ENCODE assay signal across 2 cellular contexts in the genomic region with DNA sequence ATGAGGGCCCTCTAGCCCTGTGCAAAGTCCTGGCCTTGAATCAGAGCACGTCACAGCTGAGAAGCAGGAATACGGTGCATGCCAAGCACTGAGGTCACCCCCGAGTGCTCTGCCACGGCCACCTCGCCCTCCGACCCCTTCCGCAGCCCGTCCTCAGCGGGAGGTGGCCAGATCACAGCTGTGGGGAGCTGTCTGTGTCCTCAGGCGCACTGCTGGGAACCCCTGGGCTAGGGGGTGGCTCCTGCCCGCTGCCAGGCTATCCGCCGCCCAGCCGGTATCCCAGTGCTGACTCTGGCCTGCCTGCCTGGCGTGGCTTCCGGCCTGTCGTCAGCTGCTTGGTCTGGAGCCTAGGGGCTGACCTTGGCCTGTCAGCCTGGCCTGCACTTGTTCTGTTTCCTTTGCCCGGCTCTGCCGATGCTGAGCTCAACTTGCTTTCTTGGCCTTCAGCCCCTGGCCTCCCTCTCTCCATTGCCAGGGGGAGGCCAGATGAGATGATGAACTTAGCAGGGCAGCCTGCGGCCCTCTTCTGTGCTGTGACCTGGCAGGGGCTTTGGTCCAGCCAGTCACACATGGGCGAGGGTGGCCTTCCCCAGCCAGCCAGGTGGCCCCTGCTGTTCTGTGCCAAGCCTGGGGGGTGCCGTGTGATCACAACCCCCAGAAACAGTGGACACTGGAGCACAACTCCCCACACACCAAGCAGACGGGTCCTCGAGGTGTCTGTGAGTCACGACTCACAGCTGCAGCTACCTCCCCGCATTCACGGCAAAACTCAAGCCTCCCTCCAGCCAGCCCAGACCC.
TF ChIP-seq lines count a peak whose summit lies in the region.

No MANE protein-coding gene starts in this region.

TF ChIP-seq in H1, 55 proteins besides CTCF, POLR2A, EP300 and RAD21:
- TF ChIP-seq, protein P1, sequence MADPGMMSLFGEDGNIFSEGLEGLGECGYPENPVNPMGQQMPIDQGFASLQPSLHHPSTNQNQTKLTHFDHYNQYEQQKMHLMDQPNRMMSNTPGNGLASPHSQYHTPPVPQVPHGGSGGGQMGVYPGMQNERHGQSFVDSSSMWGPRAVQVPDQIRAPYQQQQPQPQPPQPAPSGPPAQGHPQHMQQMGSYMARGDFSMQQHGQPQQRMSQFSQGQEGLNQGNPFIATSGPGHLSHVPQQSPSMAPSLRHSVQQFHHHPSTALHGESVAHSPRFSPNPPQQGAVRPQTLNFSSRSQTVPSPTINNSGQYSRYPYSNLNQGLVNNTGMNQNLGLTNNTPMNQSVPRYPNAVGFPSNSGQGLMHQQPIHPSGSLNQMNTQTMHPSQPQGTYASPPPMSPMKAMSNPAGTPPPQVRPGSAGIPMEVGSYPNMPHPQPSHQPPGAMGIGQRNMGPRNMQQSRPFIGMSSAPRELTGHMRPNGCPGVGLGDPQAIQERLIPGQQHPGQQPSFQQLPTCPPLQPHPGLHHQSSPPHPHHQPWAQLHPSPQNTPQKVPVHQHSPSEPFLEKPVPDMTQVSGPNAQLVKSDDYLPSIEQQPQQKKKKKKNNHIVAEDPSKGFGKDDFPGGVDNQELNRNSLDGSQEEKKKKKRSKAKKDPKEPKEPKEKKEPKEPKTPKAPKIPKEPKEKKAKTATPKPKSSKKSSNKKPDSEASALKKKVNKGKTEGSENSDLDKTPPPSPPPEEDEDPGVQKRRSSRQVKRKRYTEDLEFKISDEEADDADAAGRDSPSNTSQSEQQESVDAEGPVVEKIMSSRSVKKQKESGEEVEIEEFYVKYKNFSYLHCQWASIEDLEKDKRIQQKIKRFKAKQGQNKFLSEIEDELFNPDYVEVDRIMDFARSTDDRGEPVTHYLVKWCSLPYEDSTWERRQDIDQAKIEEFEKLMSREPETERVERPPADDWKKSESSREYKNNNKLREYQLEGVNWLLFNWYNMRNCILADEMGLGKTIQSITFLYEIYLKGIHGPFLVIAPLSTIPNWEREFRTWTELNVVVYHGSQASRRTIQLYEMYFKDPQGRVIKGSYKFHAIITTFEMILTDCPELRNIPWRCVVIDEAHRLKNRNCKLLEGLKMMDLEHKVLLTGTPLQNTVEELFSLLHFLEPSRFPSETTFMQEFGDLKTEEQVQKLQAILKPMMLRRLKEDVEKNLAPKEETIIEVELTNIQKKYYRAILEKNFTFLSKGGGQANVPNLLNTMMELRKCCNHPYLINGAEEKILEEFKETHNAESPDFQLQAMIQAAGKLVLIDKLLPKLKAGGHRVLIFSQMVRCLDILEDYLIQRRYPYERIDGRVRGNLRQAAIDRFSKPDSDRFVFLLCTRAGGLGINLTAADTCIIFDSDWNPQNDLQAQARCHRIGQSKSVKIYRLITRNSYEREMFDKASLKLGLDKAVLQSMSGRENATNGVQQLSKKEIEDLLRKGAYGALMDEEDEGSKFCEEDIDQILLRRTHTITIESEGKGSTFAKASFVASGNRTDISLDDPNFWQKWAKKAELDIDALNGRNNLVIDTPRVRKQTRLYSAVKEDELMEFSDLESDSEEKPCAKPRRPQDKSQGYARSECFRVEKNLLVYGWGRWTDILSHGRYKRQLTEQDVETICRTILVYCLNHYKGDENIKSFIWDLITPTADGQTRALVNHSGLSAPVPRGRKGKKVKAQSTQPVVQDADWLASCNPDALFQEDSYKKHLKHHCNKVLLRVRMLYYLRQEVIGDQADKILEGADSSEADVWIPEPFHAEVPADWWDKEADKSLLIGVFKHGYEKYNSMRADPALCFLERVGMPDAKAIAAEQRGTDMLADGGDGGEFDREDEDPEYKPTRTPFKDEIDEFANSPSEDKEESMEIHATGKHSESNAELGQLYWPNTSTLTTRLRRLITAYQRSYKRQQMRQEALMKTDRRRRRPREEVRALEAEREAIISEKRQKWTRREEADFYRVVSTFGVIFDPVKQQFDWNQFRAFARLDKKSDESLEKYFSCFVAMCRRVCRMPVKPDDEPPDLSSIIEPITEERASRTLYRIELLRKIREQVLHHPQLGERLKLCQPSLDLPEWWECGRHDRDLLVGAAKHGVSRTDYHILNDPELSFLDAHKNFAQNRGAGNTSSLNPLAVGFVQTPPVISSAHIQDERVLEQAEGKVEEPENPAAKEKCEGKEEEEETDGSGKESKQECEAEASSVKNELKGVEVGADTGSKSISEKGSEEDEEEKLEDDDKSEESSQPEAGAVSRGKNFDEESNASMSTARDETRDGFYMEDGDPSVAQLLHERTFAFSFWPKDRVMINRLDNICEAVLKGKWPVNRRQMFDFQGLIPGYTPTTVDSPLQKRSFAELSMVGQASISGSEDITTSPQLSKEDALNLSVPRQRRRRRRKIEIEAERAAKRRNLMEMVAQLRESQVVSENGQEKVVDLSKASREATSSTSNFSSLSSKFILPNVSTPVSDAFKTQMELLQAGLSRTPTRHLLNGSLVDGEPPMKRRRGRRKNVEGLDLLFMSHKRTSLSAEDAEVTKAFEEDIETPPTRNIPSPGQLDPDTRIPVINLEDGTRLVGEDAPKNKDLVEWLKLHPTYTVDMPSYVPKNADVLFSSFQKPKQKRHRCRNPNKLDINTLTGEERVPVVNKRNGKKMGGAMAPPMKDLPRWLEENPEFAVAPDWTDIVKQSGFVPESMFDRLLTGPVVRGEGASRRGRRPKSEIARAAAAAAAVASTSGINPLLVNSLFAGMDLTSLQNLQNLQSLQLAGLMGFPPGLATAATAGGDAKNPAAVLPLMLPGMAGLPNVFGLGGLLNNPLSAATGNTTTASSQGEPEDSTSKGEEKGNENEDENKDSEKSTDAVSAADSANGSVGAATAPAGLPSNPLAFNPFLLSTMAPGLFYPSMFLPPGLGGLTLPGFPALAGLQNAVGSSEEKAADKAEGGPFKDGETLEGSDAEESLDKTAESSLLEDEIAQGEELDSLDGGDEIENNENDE (IDR thresholded peaks at IDR 0.05; ENCODE audit: insufficient replicate concordance, low read length), result no peak
- TF ChIP-seq GABPA (IDR thresholded peaks at IDR 0.05; ENCODE audit: borderline replicate concordance, insufficient read depth, low read length) (no peak), HDAC2 (IDR thresholded peaks at IDR 0.05; ENCODE audit: borderline replicate concordance in 1 of 2, low read depth in 2 of 2, low read length in 2 of 2) (no peak), PHF8 (conservative IDR thresholded peaks at IDR 0.05; ENCODE audit: low read depth, low read length) (no peak), GTF2F1 (IDR thresholded peaks at IDR 0.05; ENCODE audit: borderline replicate concordance, low read depth, low read length) (no peak), CTBP2 (IDR thresholded peaks at IDR 0.05; ENCODE audit: borderline replicate concordance, insufficient read depth, insufficient read length, low read length) (no peak), CREB1 (IDR thresholded peaks at IDR 0.05) (no peak), SIN3A (conservative IDR thresholded peaks at IDR 0.05 in 1 of 2, IDR thresholded peaks at IDR 0.05 in 1 of 2; ENCODE audit: low read depth in 1 of 2, low read length in 2 of 2) (no peak), SP2 (IDR thresholded peaks at IDR 0.05; ENCODE audit: low read length) (no peak), RBBP5 (IDR thresholded peaks at IDR 0.05; ENCODE audit: borderline replicate concordance, low read depth, low read length) (no peak), EGR1 (IDR thresholded peaks at IDR 0.05; ENCODE audit: borderline replicate concordance, low read depth, low read length) (no peak), TEAD4 (IDR thresholded peaks at IDR 0.05; ENCODE audit: low read depth, low read length) (no peak), MAX (IDR thresholded peaks at IDR 0.05) (no peak), RFX5 (IDR thresholded peaks at IDR 0.05; ENCODE audit: borderline replicate concordance, low read depth, low read length) (no peak), POU5F1 (IDR thresholded peaks at IDR 0.05; ENCODE audit: low read depth, low read length) (no peak), TBP (IDR thresholded peaks at IDR 0.05; ENCODE audit: low read depth, low read length) (no peak), MAFK (IDR thresholded peaks at IDR 0.05; ENCODE audit: low read depth, low read length) (no peak)

TF ChIP-seq in HepG2, 621 proteins besides CTCF, POLR2A, EP300 and RAD21 (continues in another document):
- peak; percentile 93 for TF ChIP-seq MEIS2 (CRISPR knock-in tag; IDR thresholded peaks at IDR 0.05)
- TF ChIP-seq, protein P2, sequence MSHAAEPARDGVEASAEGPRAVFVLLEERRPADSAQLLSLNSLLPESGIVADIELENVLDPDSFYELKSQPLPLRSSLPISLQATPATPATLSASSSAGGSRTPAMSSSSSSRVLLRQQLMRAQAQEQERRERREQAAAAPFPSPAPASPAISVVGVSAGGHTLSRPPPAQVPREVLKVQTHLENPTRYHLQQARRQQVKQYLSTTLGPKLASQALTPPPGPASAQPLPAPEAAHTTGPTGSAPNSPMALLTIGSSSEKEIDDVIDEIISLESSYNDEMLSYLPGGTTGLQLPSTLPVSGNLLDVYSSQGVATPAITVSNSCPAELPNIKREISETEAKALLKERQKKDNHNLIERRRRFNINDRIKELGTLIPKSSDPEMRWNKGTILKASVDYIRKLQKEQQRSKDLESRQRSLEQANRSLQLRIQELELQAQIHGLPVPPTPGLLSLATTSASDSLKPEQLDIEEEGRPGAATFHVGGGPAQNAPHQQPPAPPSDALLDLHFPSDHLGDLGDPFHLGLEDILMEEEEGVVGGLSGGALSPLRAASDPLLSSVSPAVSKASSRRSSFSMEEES (CRISPR knock-in tag; IDR thresholded peaks at IDR 0.05), result peak; percentile 42
- TF ChIP-seq SP1 (IDR thresholded peaks at IDR 0.05), result no peak
- TF ChIP-seq SP1 (CRISPR knock-in tag; IDR thresholded peaks at IDR 0.05), result peak; percentile 20; the same call in 1 of the 2 replicates
- TF ChIP-seq ZNF251 (CRISPR knock-in tag; IDR thresholded peaks at IDR 0.05), result no peak
- peak; percentile 81; the same call in 1 of the 2 replicates for TF ChIP-seq CBX5 (CRISPR knock-in tag; IDR thresholded peaks at IDR 0.05; ENCODE audit: borderline replicate concordance)
- TF ChIP-seq, protein P3, sequence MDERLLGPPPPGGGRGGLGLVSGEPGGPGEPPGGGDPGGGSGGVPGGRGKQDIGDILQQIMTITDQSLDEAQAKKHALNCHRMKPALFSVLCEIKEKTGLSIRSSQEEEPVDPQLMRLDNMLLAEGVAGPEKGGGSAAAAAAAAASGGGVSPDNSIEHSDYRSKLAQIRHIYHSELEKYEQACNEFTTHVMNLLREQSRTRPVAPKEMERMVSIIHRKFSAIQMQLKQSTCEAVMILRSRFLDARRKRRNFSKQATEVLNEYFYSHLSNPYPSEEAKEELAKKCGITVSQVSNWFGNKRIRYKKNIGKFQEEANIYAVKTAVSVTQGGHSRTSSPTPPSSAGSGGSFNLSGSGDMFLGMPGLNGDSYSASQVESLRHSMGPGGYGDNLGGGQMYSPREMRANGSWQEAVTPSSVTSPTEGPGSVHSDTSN (CRISPR knock-in tag; IDR thresholded peaks at IDR 0.05), result 0 out of 2 replicates have a peak, but pooled peaks have one; percentile 35
- TF ChIP-seq, protein P4, sequence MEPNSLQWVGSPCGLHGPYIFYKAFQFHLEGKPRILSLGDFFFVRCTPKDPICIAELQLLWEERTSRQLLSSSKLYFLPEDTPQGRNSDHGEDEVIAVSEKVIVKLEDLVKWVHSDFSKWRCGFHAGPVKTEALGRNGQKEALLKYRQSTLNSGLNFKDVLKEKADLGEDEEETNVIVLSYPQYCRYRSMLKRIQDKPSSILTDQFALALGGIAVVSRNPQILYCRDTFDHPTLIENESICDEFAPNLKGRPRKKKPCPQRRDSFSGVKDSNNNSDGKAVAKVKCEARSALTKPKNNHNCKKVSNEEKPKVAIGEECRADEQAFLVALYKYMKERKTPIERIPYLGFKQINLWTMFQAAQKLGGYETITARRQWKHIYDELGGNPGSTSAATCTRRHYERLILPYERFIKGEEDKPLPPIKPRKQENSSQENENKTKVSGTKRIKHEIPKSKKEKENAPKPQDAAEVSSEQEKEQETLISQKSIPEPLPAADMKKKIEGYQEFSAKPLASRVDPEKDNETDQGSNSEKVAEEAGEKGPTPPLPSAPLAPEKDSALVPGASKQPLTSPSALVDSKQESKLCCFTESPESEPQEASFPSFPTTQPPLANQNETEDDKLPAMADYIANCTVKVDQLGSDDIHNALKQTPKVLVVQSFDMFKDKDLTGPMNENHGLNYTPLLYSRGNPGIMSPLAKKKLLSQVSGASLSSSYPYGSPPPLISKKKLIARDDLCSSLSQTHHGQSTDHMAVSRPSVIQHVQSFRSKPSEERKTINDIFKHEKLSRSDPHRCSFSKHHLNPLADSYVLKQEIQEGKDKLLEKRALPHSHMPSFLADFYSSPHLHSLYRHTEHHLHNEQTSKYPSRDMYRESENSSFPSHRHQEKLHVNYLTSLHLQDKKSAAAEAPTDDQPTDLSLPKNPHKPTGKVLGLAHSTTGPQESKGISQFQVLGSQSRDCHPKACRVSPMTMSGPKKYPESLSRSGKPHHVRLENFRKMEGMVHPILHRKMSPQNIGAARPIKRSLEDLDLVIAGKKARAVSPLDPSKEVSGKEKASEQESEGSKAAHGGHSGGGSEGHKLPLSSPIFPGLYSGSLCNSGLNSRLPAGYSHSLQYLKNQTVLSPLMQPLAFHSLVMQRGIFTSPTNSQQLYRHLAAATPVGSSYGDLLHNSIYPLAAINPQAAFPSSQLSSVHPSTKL (CRISPR knock-in tag; IDR thresholded peaks at IDR 0.05), result peak; percentile 69
- TF ChIP-seq, protein P5, sequence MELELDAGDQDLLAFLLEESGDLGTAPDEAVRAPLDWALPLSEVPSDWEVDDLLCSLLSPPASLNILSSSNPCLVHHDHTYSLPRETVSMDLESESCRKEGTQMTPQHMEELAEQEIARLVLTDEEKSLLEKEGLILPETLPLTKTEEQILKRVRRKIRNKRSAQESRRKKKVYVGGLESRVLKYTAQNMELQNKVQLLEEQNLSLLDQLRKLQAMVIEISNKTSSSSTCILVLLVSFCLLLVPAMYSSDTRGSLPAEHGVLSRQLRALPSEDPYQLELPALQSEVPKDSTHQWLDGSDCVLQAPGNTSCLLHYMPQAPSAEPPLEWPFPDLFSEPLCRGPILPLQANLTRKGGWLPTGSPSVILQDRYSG (CRISPR knock-in tag; IDR thresholded peaks at IDR 0.05), result no peak
- peak; percentile 64; the same call in 1 of the 2 replicates for TF ChIP-seq KAT8 (CRISPR knock-in tag; IDR thresholded peaks at IDR 0.05)
- peak; percentile 81 for TF ChIP-seq ERF (CRISPR knock-in tag; IDR thresholded peaks at IDR 0.05)
- peak; percentile 42; the same call in 1 of the 2 replicates for TF ChIP-seq PHF21A (CRISPR knock-in tag; IDR thresholded peaks at IDR 0.05)
- peak; percentile 96; the same call in 1 of the 2 replicates for TF ChIP-seq ZNF292 (CRISPR knock-in tag; IDR thresholded peaks at IDR 0.05; ENCODE audit: borderline replicate concordance, low read depth)
- peak; percentile 85; the same call in 1 of the 2 replicates for TF ChIP-seq ZNF598 (CRISPR knock-in tag; IDR thresholded peaks at IDR 0.05; ENCODE audit: borderline replicate concordance)
- no peak for TF ChIP-seq FOXP4 (CRISPR knock-in tag; IDR thresholded peaks at IDR 0.05)
- TF ChIP-seq, protein P6, sequence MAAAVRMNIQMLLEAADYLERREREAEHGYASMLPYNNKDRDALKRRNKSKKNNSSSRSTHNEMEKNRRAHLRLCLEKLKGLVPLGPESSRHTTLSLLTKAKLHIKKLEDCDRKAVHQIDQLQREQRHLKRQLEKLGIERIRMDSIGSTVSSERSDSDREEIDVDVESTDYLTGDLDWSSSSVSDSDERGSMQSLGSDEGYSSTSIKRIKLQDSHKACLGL (CRISPR knock-in tag; IDR thresholded peaks at IDR 0.05), result 0 out of 2 replicates have a peak, but pooled peaks have one; percentile 72
- 0 out of 2 replicates have a peak, but pooled peaks have one; percentile 69 for TF ChIP-seq ZNF556 (CRISPR knock-in tag; IDR thresholded peaks at IDR 0.05; ENCODE audit: borderline replicate concordance)
